Comparison of ENCODE assay signal across 9 cellular contexts in genomic region chr11:117134431-117134830, GRCh38.
"Had no signal": no experiment of that assay in that cellular context is flagged by ENCODE, and none has a peak within 500 bp of the region (broad histone marks: within the 10 kb centered on the region; RNA-seq: fewer than 3 reads in every experiment).

No MANE protein-coding gene starts in this region.

- H3K9ac ChIP-seq: GM23248 had no signal

- H2AFZ ChIP-seq: GM23248, GM23338 had no signal

- H3K27ac Mint-ChIP-seq: GM23338, H9, HFFc6 had no signal

- H3K4me2 ChIP-seq: GM23338 had no signal

- H3K27ac ChIP-seq: GM23248 had no signal

- H3K4me3 ChIP-seq: GM23248, GM23338, HAP-1 had no signal

- H3K4me3 Mint-ChIP-seq: GM23338, H9, HFFc6 had no signal

- ATAC-seq: GM23338, HCT116 had no signal

- H3K4me1 ChIP-seq: HAP-1 had no signal

- DNase-seq: GM23248, GOT3, H7, H9, HCEC 1CT, HFFc6 had no signal

- H3K9me3 Mint-ChIP-seq: GM23338, H9, HFFc6 had no signal

- H3K36me3 ChIP-seq: HAP-1 had no signal

- H3K9me3 ChIP-seq: HAP-1 had no signal
